ENCODE assay signal across 12 cellular contexts in genomic region chr1:26829214-26829911, GRCh38. TPM values are rescaled to one million over a fixed set of nuclear protein-coding genes. Genes with fewer than 3 reads are reported as not detected.
A peak's percentile ranks its signal among the peaks of the same experiment; 100 is the strongest.
DNase-seq lines count a peak whose midpoint lies in the region; ATAC-seq, FAIRE-seq and TF ChIP-seq lines count a peak whose summit lies in the region.
"Had no signal": no experiment of that assay in that cellular context is flagged by ENCODE, and none has a peak within 500 bp of the region (broad histone marks: within the 10 kb centered on the region; RNA-seq: fewer than 3 reads in every experiment).

No MANE protein-coding gene starts in this region.

- peaks cover 90% of the 10 kb centered on the region for H3K4me1 Mint-ChIP-seq in CD4-positive, alpha-beta T cell (ENCODE audit: low read depth)
- H3K4me1 Mint-ChIP-seq in activated naive CD8-positive, alpha-beta T cell (ENCODE audit: low read depth): peaks cover 81% of the 10 kb centered on the region
- peaks cover 61 to 71% of the 10 kb centered on the region in 2 donors for H3K4me1 Mint-ChIP-seq in natural killer cell treated with Interleukin-12 subunit alpha and Interleukin-12 subunit beta and Interleukin-15 and Interleukin-18, amount 100 ng/mL, for 72 hours (ENCODE audit: low read depth in 2 of 2)

- no peaks in the 10 kb centered on the region for H3K9me3 Mint-ChIP-seq in CD4-positive, alpha-beta T cell
- no peaks in the 10 kb centered on the region for H3K9me3 Mint-ChIP-seq in activated naive CD8-positive, alpha-beta T cell (ENCODE audit: low read depth)
- H3K9me3 Mint-ChIP-seq in natural killer cell treated with Interleukin-12 subunit alpha and Interleukin-12 subunit beta and Interleukin-15 and Interleukin-18, amount 100 ng/mL, for 72 hours: no peaks in the 10 kb centered on the region

- in situ Hi-C loops in brain microvascular endothelial cell (cut with HindIII; ENCODE audit: low pct_ligation_motif_present, low sequenced_read_pairs): no loop called here

- no peak for ATAC-seq in CD4-positive, alpha-beta T cell (ENCODE audit: poor library complexity)
- no peak for ATAC-seq in natural killer cell treated with Interleukin-12 subunit alpha and Interleukin-12 subunit beta and Interleukin-15 and Interleukin-18, amount 100 ng/mL, for 72 hours
- no peak for ATAC-seq in HG02642 (IDR thresholded peaks at IDR 0.05; ENCODE audit: poor library complexity, unreplicated experiment)
- ATAC-seq in HG03280 (IDR thresholded peaks at IDR 0.05; ENCODE audit: unreplicated experiment): no peak

- peak overlapping the region; percentile 94 for H3K4me3 Mint-ChIP-seq in CD4-positive, alpha-beta T cell
- peak overlapping the region; percentile 95 for H3K4me3 Mint-ChIP-seq in activated naive CD8-positive, alpha-beta T cell
- peak overlapping the region; percentile 96 for H3K4me3 Mint-ChIP-seq in natural killer cell treated with Interleukin-12 subunit alpha and Interleukin-12 subunit beta and Interleukin-15 and Interleukin-18, amount 100 ng/mL, for 72 hours

- POLR2A ChIA-PET in CD4-positive, alpha-beta T cell (lab: Charles Lee): interaction anchor here (1.4 kb wide), 1 partner anchor 61 kb away, joined by 3 read pairs; the partner anchor contains the start of gene GPN2

- H3K27ac ChIP-seq in CD4-positive, alpha-beta T cell (ENCODE audit: low read depth, low read length): peak overlapping the region; percentile 49
- H3K27ac ChIP-seq in brain microvascular endothelial cell: no peak overlapping the region
- H3K27ac ChIP-seq: SK-N-MC had no signal

- peak overlapping the region; percentile 100 for H3K27ac Mint-ChIP-seq in CD4-positive, alpha-beta T cell
- H3K27ac Mint-ChIP-seq in activated naive CD8-positive, alpha-beta T cell: peak overlapping the region; percentile 98
- peak overlapping the region; percentile 99 for H3K27ac Mint-ChIP-seq in natural killer cell treated with Interleukin-12 subunit alpha and Interleukin-12 subunit beta and Interleukin-15 and Interleukin-18, amount 100 ng/mL, for 72 hours

- no peak overlapping the region for H3K4me3 ChIP-seq in brain microvascular endothelial cell (ENCODE audit: low read depth, low read length)
- H3K4me3 ChIP-seq: SK-N-MC, smooth muscle cell had no signal

- no peaks in the 10 kb centered on the region for H3K27me3 ChIP-seq in CD4-positive, alpha-beta T cell (ENCODE audit: control insufficient read depth, insufficient read depth, low read length)
- no peaks in the 10 kb centered on the region for H3K27me3 ChIP-seq in brain microvascular endothelial cell (replicated peaks)

- no peak for TF ChIP-seq CTCF in CD4-positive, alpha-beta T cell (IDR thresholded peaks at IDR 0.05)
- no peak for TF ChIP-seq CTCF in brain microvascular endothelial cell (IDR thresholded peaks at IDR 0.05; ENCODE audit: low read depth, low read length, missing control alignments)

- DNase-seq in CD4-positive, alpha-beta T cell: no peak
- no peak for DNase-seq in GM19239 (ENCODE audit: insufficient read length, low spot score)
- DNase-seq in natural killer cell treated with Interleukin-12 subunit alpha and Interleukin-12 subunit beta and Interleukin-15 and Interleukin-18, amount 100 ng/mL, for 72 hours (ENCODE audit: low spot score): no peak
- no peak for DNase-seq in brain microvascular endothelial cell
- no peak for DNase-seq in hypothalamus (lab: John Stamatoyannopoulos, UW)
- DNase-seq: DMS53, NCI-H2227 treated with DMSO at 0.1 percent for 48 hours had no signal

- CTCF ChIA-PET in CD4-positive, alpha-beta T cell (lab: Charles Lee): interaction anchor here (1.2 to 3.0 kb wide), 2 partner anchors 19 to 41 kb away, joined by 3 to 12 read pairs; no protein-coding TSS in a partner anchor

- H3K27me3 Mint-ChIP-seq in CD4-positive, alpha-beta T cell: no peaks in the 10 kb centered on the region
- H3K27me3 Mint-ChIP-seq in activated naive CD8-positive, alpha-beta T cell: no peaks in the 10 kb centered on the region
- H3K27me3 Mint-ChIP-seq in natural killer cell treated with Interleukin-12 subunit alpha and Interleukin-12 subunit beta and Interleukin-15 and Interleukin-18, amount 100 ng/mL, for 72 hours: no peaks in the 10 kb centered on the region

- H3K9me3 ChIP-seq in CD4-positive, alpha-beta T cell (ENCODE audit: control insufficient read depth, low read length): no peaks in the 10 kb centered on the region

- FAIRE-seq in GM19239 (lab: Jason Lieb, UNC): peak; percentile 39

- H3K36me3 ChIP-seq in brain microvascular endothelial cell (replicated peaks): peaks cover 30% of the 10 kb centered on the region

- intact Hi-C loops in CD4-positive, alpha-beta T cell (cut with DNase I, micrococcal nuclease): no loop called here

- peaks cover 55% of the 10 kb centered on the region for H3K36me3 Mint-ChIP-seq in CD4-positive, alpha-beta T cell (ENCODE audit: low read depth)
- H3K36me3 Mint-ChIP-seq in activated naive CD8-positive, alpha-beta T cell: peaks cover 5% of the 10 kb centered on the region
- H3K36me3 Mint-ChIP-seq in natural killer cell treated with Interleukin-12 subunit alpha and Interleukin-12 subunit beta and Interleukin-15 and Interleukin-18, amount 100 ng/mL, for 72 hours: peaks cover 21% of the 10 kb centered on the region

RNA-seq across cellular contexts. Expression of gene ZDHHC18, which starts 2.9 kb away (rescaled TPM):
- 10 to 100 TPM; 46.2 to 48.0 TPM for total RNA-seq in CD4-positive, alpha-beta T cell
- total RNA-seq in natural killer cell treated with Interleukin-12 subunit alpha and Interleukin-12 subunit beta and Interleukin-15 and Interleukin-18, amount 100 ng/mL, for 72 hours: 100 to 1,000 TPM in 1 of 2 donors, 10 to 100 TPM in 1; 87.2 to 106 TPM

RNA-seq across cellular contexts. Expression of gene SFN, which starts 33.6 kb away (rescaled TPM):
- total RNA-seq in CD4-positive, alpha-beta T cell: 1 to 10 TPM; 1.2 to 2.0 TPM
- total RNA-seq in natural killer cell treated with Interleukin-12 subunit alpha and Interleukin-12 subunit beta and Interleukin-15 and Interleukin-18, amount 100 ng/mL, for 72 hours: under 1 TPM; 0.50 to 0.56 TPM

RNA-seq across cellular contexts. Expression of gene PIGV, which starts 41.6 kb away (rescaled TPM):
- total RNA-seq in CD4-positive, alpha-beta T cell: 1 to 10 TPM; 3.8 to 4.7 TPM
- total RNA-seq in natural killer cell treated with Interleukin-12 subunit alpha and Interleukin-12 subunit beta and Interleukin-15 and Interleukin-18, amount 100 ng/mL, for 72 hours: 10 to 100 TPM; 44.3 to 60.2 TPM

Comparison
In these comparisons a context has a peak if more than half of its experiments do, and no peak if none do; other contexts are left out.
1. RNA of gene PIGV, which starts 41.6 kb away (total RNA-seq): 44.3 to 60.2 TPM in natural killer cell treated with Interleukin-12 subunit alpha and Interleukin-12 subunit beta and Interleukin-15 and Interleukin-18, amount 100 ng/mL, for 72 hours; 3.8 to 4.7 TPM in CD4-positive, alpha-beta T cell; every median in the first group is over 4 times any median in the second.
2. Peak in every context shown above with its lines, with median percentiles within 50 percentile points of each other: H3K27ac Mint-ChIP-seq and H3K4me3 Mint-ChIP-seq.